ENCODE assay signal across 14 cellular contexts in genomic region chr1:182795563-182796228, GRCh38. TPM values are rescaled to one million over a fixed set of nuclear protein-coding genes. Genes with fewer than 3 reads are reported as not detected.
DNase-seq lines count a peak whose midpoint lies in the region; ATAC-seq, FAIRE-seq and TF ChIP-seq lines count a peak whose summit lies in the region.
"Had no signal": no experiment of that assay in that cellular context is flagged by ENCODE, and none has a peak within 500 bp of the region (broad histone marks: within the 10 kb centered on the region; RNA-seq: fewer than 3 reads in every experiment).

No MANE protein-coding gene starts in this region.

- no peak for TF ChIP-seq POLR2A in K562 (conservative IDR thresholded peaks at IDR 0.05)

- H3K4me1 ChIP-seq in right atrium auricular region: no peaks in the 10 kb centered on the region
- H3K4me1 ChIP-seq in K562 (replicated peaks in 1 of 2; ENCODE audit: control insufficient read depth in 2 of 2, insufficient read depth in 2 of 2, low read length in 2 of 2): peaks cover 10 to 45% of the 10 kb centered on the region in 2 experiments
- H3K4me1 ChIP-seq in liver (ENCODE audit: control insufficient read depth in 4 of 4, insufficient read depth in 4 of 4, low read length in 3 of 4): peaks cover 2 to 12% (median 4%) of the 10 kb centered on the region in 4 donors
- H3K4me1 ChIP-seq in mammary epithelial cell (ENCODE audit: insufficient read depth, low read length): no peaks in the 10 kb centered on the region

- in situ Hi-C loops in K562 (cut with MboI): no loop called here
- in situ Hi-C loops in mammary epithelial cell (cut with MboI; ENCODE audit: low sequenced_read_pairs in 2 of 2): loop anchor here in 1 of 2 donors (25.0 kb wide), 1 partner anchor 708 kb away; no protein-coding TSS in a partner anchor

- TF ChIP-seq RAD21 in K562 (CRISPR knock-in tag; conservative IDR thresholded peaks at IDR 0.05 in 1 of 2, IDR thresholded peaks at IDR 0.05 in 1 of 2): no peak
- TF ChIP-seq RAD21 in liver (IDR thresholded peaks at IDR 0.05): no peak

- ATAC-seq in Right ventricle myocardium superior (ENCODE audit: poor library complexity) (peak; percentile 61), K562 (peak; percentile 29), HG02973 (IDR thresholded peaks at IDR 0.05; ENCODE audit: unreplicated experiment) (no peak)
- no peak for ATAC-seq in activated CD4-positive, CD25-positive, alpha-beta regulatory T cell treated with anti-CD3 and anti-CD28 coated beads, Interleukin-2, amount 50 U/mL, for 24 hours

- TF ChIP-seq CTCF in right atrium auricular region (IDR thresholded peaks at IDR 0.05) (no peak), K562 (IDR thresholded peaks at IDR 0.05 in 2 of 3, conservative IDR thresholded peaks at IDR 0.05 in 1 of 3; ENCODE audit: insufficient read depth in 2 of 3, low read depth in 1 of 3, low read length in 3 of 3) (no peak), liver (IDR thresholded peaks at IDR 0.05; ENCODE audit: low read depth, low read length, missing input control) (no peak), mammary epithelial cell (conservative IDR thresholded peaks at IDR 0.05 in 1 of 2, IDR thresholded peaks at IDR 0.05 in 1 of 2; ENCODE audit: extremely low read depth in 1 of 2, insufficient read depth in 1 of 2, low read depth in 1 of 2, low read length in 2 of 2) (no peak)

- WGBS in K562 (ENCODE audit: insufficient coverage, low coverage, missing lambda C conversion rate): 21% methylated on average over 8 of the region's 8 CpGs
- WGBS in liver: 67% methylated on average over 8 of the region's 8 CpGs
- 87% methylated on average over 8 of the region's 8 CpGs for WGBS in mammary epithelial cell (ENCODE audit: low coverage, missing lambda C conversion rate)

- intact Hi-C loops in Right ventricle myocardium superior (cut with DNase I) (no loop called here), K562 (cut with micrococcal nuclease) (no loop called here), mammary epithelial cell (cut with micrococcal nuclease) (no loop called here)

- H3K36me3 ChIP-seq in right atrium auricular region: no peaks in the 10 kb centered on the region
- H3K36me3 ChIP-seq in K562 (ENCODE audit: control insufficient read depth, insufficient read depth, low read length): peaks cover 7% of the 10 kb centered on the region; the same call in 2 of the 3 replicates
- H3K36me3 ChIP-seq in liver (ENCODE audit: control insufficient read depth in 4 of 4, insufficient read depth in 3 of 4, low read depth in 1 of 4, low read length in 3 of 4): no peaks in the 10 kb centered on the region
- no peaks in the 10 kb centered on the region for H3K36me3 ChIP-seq in mammary epithelial cell (ENCODE audit: insufficient read depth, low read length)

- dilution Hi-C loops in mammary epithelial cell (cut with HindIII; ENCODE audit: low sequenced_read_pairs): no loop called here

- no peak overlapping the region for H3K9ac ChIP-seq in K562 (ENCODE audit: insufficient read depth in 1 of 2, low read depth in 2 of 2, low read length in 2 of 2)
- no peak overlapping the region for H3K9ac ChIP-seq in liver (ENCODE audit: low read depth in 1 of 2, low read length in 2 of 2)
- no peak overlapping the region for H3K9ac ChIP-seq in mammary epithelial cell (ENCODE audit: insufficient read depth, low read length)

- H3K4me3 ChIP-seq in right atrium auricular region (no peak overlapping the region), K562 (no peak overlapping the region), liver (ENCODE audit: low read depth in 1 of 3, low read length in 3 of 3) (no peak overlapping the region), mammary epithelial cell (replicated peaks in 1 of 3; ENCODE audit: insufficient read depth in 1 of 3, low read depth in 2 of 3, low read length in 3 of 3) (no peak overlapping the region)

- H3K79me2 ChIP-seq in K562 (ENCODE audit: control insufficient read depth, insufficient read depth, low read length) (no peaks in the 10 kb centered on the region), mammary epithelial cell (ENCODE audit: insufficient read depth, low read length) (no peaks in the 10 kb centered on the region)

- H3K27me3 ChIP-seq in right atrium auricular region (no peaks in the 10 kb centered on the region), K562 (ENCODE audit: control insufficient read depth in 2 of 2, insufficient read depth in 2 of 2, low read length in 2 of 2) (no peaks in the 10 kb centered on the region), liver (ENCODE audit: control insufficient read depth in 4 of 4, insufficient read depth in 4 of 4, low read length in 3 of 4) (no peaks in the 10 kb centered on the region), mammary epithelial cell (ENCODE audit: insufficient read depth, low read length) (no peaks in the 10 kb centered on the region)

- TF ChIP-seq EP300 in K562 (IDR thresholded peaks at IDR 0.05; ENCODE audit: low read length): peak; percentile 83

- FAIRE-seq in K562 (lab: Jason Lieb, UNC): peak; percentile 59

- H2AFZ ChIP-seq in K562 (ENCODE audit: low read depth, low read length) (peak overlapping the region; percentile 37; the same call in 1 of the 2 replicates), mammary epithelial cell (ENCODE audit: low read depth, low read length) (no peak overlapping the region)

- H3K4me2 ChIP-seq in K562 (ENCODE audit: insufficient read depth, low read length) (no peak overlapping the region), mammary epithelial cell (ENCODE audit: insufficient read depth, low read depth, low read length) (no peak overlapping the region)

- BruUV-seq in K562 (replicated peaks; lab: Mats Ljungman, UMichigan): no TSS peak
- BruUV-seq in mammary epithelial cell (replicated peaks; lab: Mats Ljungman, UMichigan): no TSS peak

- POLR2A ChIA-PET in K562 (lab: Yijun Ruan, JAX): interaction anchor here (0.8 to 1.1 kb wide), 2 partner anchors 9 to 44 kb away, joined by 3 to 4 read pairs; no protein-coding TSS in a partner anchor

- no peaks in the 10 kb centered on the region for H3K9me3 ChIP-seq in right atrium auricular region
- H3K9me3 ChIP-seq in K562 (replicated peaks; ENCODE audit: control insufficient read depth, insufficient read depth, low read depth, low read length): no peaks in the 10 kb centered on the region
- H3K9me3 ChIP-seq in liver (ENCODE audit: control insufficient read depth in 4 of 4, low read length in 3 of 4): no peaks in the 10 kb centered on the region
- H3K9me3 ChIP-seq in mammary epithelial cell (replicated peaks; ENCODE audit: insufficient read depth, low read length): no peaks in the 10 kb centered on the region

- H3K9me1 ChIP-seq in K562 (ENCODE audit: control insufficient read depth, insufficient read depth, low read length): no peaks in the 10 kb centered on the region

- no peak for DNase-seq in Right ventricle myocardium superior
- no peak for DNase-seq in right atrium auricular region (ENCODE audit: low spot score)
- DNase-seq in K562 (ENCODE audit: extremely low read depth in 1 of 4, low spot score in 3 of 4): peak in 2 of 4 experiments; percentile 50 to 63
- no peak for DNase-seq in iPS-NIHi7 (ENCODE audit: extremely low spot score)
- no peak for DNase-seq in mammary epithelial cell
- DNase-seq: ACHN; activated effector memory CD4-positive, alpha-beta T cell treated with Interleukin-2 at 50 U/mL for 16 hours; glutamatergic neuron; KG1; stimulated activated CD4-positive, alpha-beta T cell treated with anti-CD3 and anti-CD28 coated beads, Interleukin-4, amount 100 ng/mL, for 1 hour had no signal

- H4K20me1 ChIP-seq in K562 (replicated peaks; ENCODE audit: control insufficient read depth, insufficient read depth, low read length) (no peaks in the 10 kb centered on the region), mammary epithelial cell (ENCODE audit: insufficient read depth, low read length) (no peaks in the 10 kb centered on the region)

- H3K27ac ChIP-seq in right atrium auricular region (no peak overlapping the region), K562 (ENCODE audit: extremely low read depth, low read depth, low read length) (no peak overlapping the region), liver (ENCODE audit: low read depth in 1 of 2, low read length in 2 of 2) (peak overlapping the region in 1 of 2 donors; percentile 43), mammary epithelial cell (ENCODE audit: insufficient read depth, low read depth, low read length) (no peak overlapping the region)
- H3K27ac ChIP-seq: VCaP had no signal

- CTCF ChIA-PET in K562 (lab: Yijun Ruan, JAX; ENCODE audit: low intra/inter-chr PET ratio) (no interaction called here), mammary epithelial cell (lab: Charles Lee; ENCODE audit: low non-redundant PET) (no interaction called here)

RNA-seq across cellular contexts. Expression of gene NPL, which starts 6.1 kb away (rescaled TPM):
- total RNA-seq in Right ventricle myocardium superior: 5.3 TPM
- 1 to 10 TPM; 3.4 to 4.8 TPM for total RNA-seq in right atrium auricular region
- total RNA-seq in K562 (2011; cell fraction: chromatin; rRNA removed; ENCODE audit: low replicate concordance): 10.3 and 14.9 TPM in 2 replicates
- 5.8 and 6.1 TPM in 2 replicates for total RNA-seq in K562 (2011; cell fraction: nucleolus; rRNA removed)
- 13.4 and 17.6 TPM in 2 replicates for total RNA-seq in K562 (2011; cell fraction: nucleoplasm; rRNA removed)
- total RNA-seq in K562 (2014; rRNA removed): 7.3 and 9.9 TPM in 2 replicates
- 13.4 and 17.9 TPM in 2 replicates for total RNA-seq in K562 (2014; rRNA removed; fragmentation: Illumina TruSeq; extraction: Trizol)
- total RNA-seq in K562 (2015; rRNA removed; fragmentation: Illumina TruSeq; extraction: Trizol): 11.5 and 15.8 TPM in 2 replicates
- 14.3 and 15.0 TPM in 2 replicates for total RNA-seq in K562 (2021)
- 8.8 and 10.2 TPM in 2 replicates for polyA plus RNA-seq in K562 (2011; rRNA removed)
- 4.3 and 11.9 TPM in 2 replicates for polyA plus RNA-seq in K562 (2011; cell fraction: cytosol; rRNA removed)
- polyA plus RNA-seq in K562 (2011; cell fraction: nucleus; rRNA removed): 15.2 and 18.7 TPM in 2 replicates
- 13.2 and 29.8 TPM in 2 replicates for polyA plus RNA-seq in K562 (2012)
- 14.7 and 19.2 TPM in 2 replicates for polyA plus RNA-seq in K562 (2014; fragmentation: Illumina TruSeq; extraction: Trizol)
- polyA plus RNA-seq in K562 (2014; fragmentation: Nextera tagmentation; extraction: Ambion mirVana): 10 to 100 TPM; 20.8 to 22.3 TPM
- 14.0 and 14.2 TPM in 2 replicates for polyA plus RNA-seq in K562 (2014; rRNA removed)
- 13.2 and 21.9 TPM in 2 replicates for polyA minus RNA-seq in K562 (2011; rRNA and poly(A)+ RNA removed)
- 3.3 and 5.7 TPM in 2 replicates for polyA minus RNA-seq in K562 (2011; cell fraction: cytosol; rRNA and poly(A)+ RNA removed)
- 3.5 and 6.0 TPM in 2 replicates for polyA minus RNA-seq in K562 (2011; cell fraction: nucleus; rRNA and poly(A)+ RNA removed)
- total RNA-seq in liver: 10 to 100 TPM; 17.2 to 47.3 TPM
- 10 to 100 TPM in 1 of 2 donors, 1 to 10 TPM in 1; 8.5 to 14.7 TPM for polyA plus RNA-seq in liver
- 1 to 10 TPM; 3.3 to 4.3 TPM for total RNA-seq in mammary epithelial cell
- 2.0 TPM for polyA plus RNA-seq in mammary epithelial cell
- not detected for polyA minus RNA-seq in mammary epithelial cell

RNA-seq across cellular contexts. Expression of gene DHX9, which starts 43.5 kb away (rescaled TPM):
- total RNA-seq in Right ventricle myocardium superior (54.9 TPM), right atrium auricular region (10 to 100 TPM; 44.7 to 55.5 TPM), K562 (2014; rRNA removed) (234 and 269 TPM in 2 replicates), K562 (2014; rRNA removed; fragmentation: Illumina TruSeq; extraction: Trizol) (355 and 364 TPM in 2 replicates), K562 (2015; rRNA removed; fragmentation: Illumina TruSeq; extraction: Trizol) (395 and 409 TPM in 2 replicates), K562 (2021) (329 and 341 TPM in 2 replicates), liver (100 to 1,000 TPM in 1 of 2 donors, 10 to 100 TPM in 1; 63.2 to 108 TPM), mammary epithelial cell (100 to 1,000 TPM in 1 of 2 donors, 10 to 100 TPM in 1; 96.2 to 137 TPM)
- 182 and 518 TPM in 2 replicates for total RNA-seq in K562 (2011; cell fraction: chromatin; rRNA removed; ENCODE audit: low replicate concordance)
- total RNA-seq in K562 (2011; cell fraction: nucleolus; rRNA removed): 112 and 145 TPM in 2 replicates
- total RNA-seq in K562 (2011; cell fraction: nucleoplasm; rRNA removed): 168 and 205 TPM in 2 replicates
- polyA plus RNA-seq in K562 (2011; rRNA removed) (241 and 373 TPM in 2 replicates), K562 (2014; fragmentation: Illumina TruSeq; extraction: Trizol) (265 and 294 TPM in 2 replicates), K562 (2014; fragmentation: Nextera tagmentation; extraction: Ambion mirVana) (100 to 1,000 TPM; 100 to 246 TPM), K562 (2014; rRNA removed) (275 and 300 TPM in 2 replicates), liver (10 to 100 TPM; 23.1 to 31.4 TPM), mammary epithelial cell (136 TPM)
- 153 and 188 TPM in 2 replicates for polyA plus RNA-seq in K562 (2011; cell fraction: cytosol; rRNA removed)
- 193 and 234 TPM in 2 replicates for polyA plus RNA-seq in K562 (2011; cell fraction: nucleus; rRNA removed)
- polyA plus RNA-seq in K562 (2012): 141 and 260 TPM in 2 replicates
- polyA minus RNA-seq in K562 (2011; rRNA and poly(A)+ RNA removed): 621 and 707 TPM in 2 replicates
- 125 and 221 TPM in 2 replicates for polyA minus RNA-seq in K562 (2011; cell fraction: cytosol; rRNA and poly(A)+ RNA removed)
- 236 and 384 TPM in 2 replicates for polyA minus RNA-seq in K562 (2011; cell fraction: nucleus; rRNA and poly(A)+ RNA removed)
- 204 TPM for polyA minus RNA-seq in mammary epithelial cell

Comparison
In these comparisons a context has a peak if more than half of its experiments do, and no peak if none do; other contexts are left out.
1. ATAC-seq: peak in Right ventricle myocardium superior (single experiment) and K562 (single experiment); none in activated CD4-positive, CD25-positive, alpha-beta regulatory T cell treated with anti-CD3 and anti-CD28 coated beads, Interleukin-2, amount 50 U/mL, for 24 hours (0 of 2) and HG02973 (single experiment).